Comparison of ENCODE assay signal across 22 cellular contexts in the genomic region with DNA sequence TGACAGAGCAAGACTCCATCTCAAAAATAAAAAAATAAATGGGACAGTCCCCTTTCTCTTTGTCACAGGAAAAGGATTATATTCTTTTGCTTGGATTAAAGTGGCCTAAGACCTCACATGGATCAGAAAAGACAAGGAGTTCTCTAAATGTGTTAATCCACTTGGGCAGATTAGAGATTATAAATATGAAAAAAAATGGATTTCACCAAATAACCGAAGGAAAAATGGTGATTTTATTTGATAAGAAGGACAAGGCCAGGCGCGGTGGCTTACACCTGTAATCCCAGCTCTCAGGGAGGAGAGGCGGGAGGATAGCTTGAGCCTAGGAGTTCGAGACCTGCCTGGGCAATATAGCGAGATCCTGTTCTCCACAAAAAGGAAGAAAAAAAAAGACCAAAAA. TPM values are rescaled to one million over a fixed set of nuclear protein-coding genes. Genes with fewer than 3 reads are reported as not detected.
DNase-seq lines count a peak whose midpoint lies in the region; ATAC-seq and TF ChIP-seq lines count a peak whose summit lies in the region.
"Had no signal": no experiment of that assay in that cellular context is flagged by ENCODE, and none has a peak within 500 bp of the region (broad histone marks: within the 10 kb centered on the region; RNA-seq: fewer than 3 reads in every experiment).

No MANE protein-coding gene starts in this region.

- peaks cover 0 to 82% (median under 1%) of the 10 kb centered on the region in 3 donors for H3K36me3 ChIP-seq in Peyer's patch
- H3K36me3 ChIP-seq in stomach, result peaks cover 38 to 100% (median 95%) of the 10 kb centered on the region in 4 donors
- H3K36me3 ChIP-seq: prostate gland had no signal

- H3K4me3 ChIP-seq in Peyer's patch, result no peak overlapping the region
- H3K4me3 ChIP-seq in stomach, result no peak overlapping the region
- H3K4me3 ChIP-seq: body of pancreas, GM12878, lung, prostate gland, transverse colon had no signal

- no peak for TF ChIP-seq EP300 in stomach (IDR thresholded peaks at IDR 0.05)

- peaks cover 71% of the 10 kb centered on the region for H3K4me1 Mint-ChIP-seq in activated naive CD4-positive, alpha-beta T cell treated with anti-CD3 and anti-CD28 coated beads, Interleukin-2, amount 50 U/mL, for 24 hours
- peaks cover 48% of the 10 kb centered on the region for H3K4me1 Mint-ChIP-seq in central memory CD8-positive, alpha-beta T cell

- no peaks in the 10 kb centered on the region for H3K9me3 Mint-ChIP-seq in activated naive CD4-positive, alpha-beta T cell treated with anti-CD3 and anti-CD28 coated beads, Interleukin-2, amount 50 U/mL, for 24 hours
- no peaks in the 10 kb centered on the region for H3K9me3 Mint-ChIP-seq in central memory CD8-positive, alpha-beta T cell
- H3K9me3 Mint-ChIP-seq: activated naive CD8-positive, alpha-beta T cell treated with anti-CD3 and anti-CD28 coated beads, Interleukin-2, amount 10 ng/mL, durations not matched to agents 7 days and 5 days had no signal

- ATAC-seq in central memory CD8-positive, alpha-beta T cell (replicated peaks; ENCODE audit: extremely low read depth, poor library complexity, severe bottlenecking), result no peak
- no peak for ATAC-seq in GM19467 (IDR thresholded peaks at IDR 0.05; ENCODE audit: unreplicated experiment)
- ATAC-seq: body of pancreas, GM12878 had no signal

- no peak for DNase-seq in activated naive CD4-positive, alpha-beta T cell (lab: John Stamatoyannopoulos, UW)
- DNase-seq in Peyer's patch, result peak in 1 of 3 donors; percentile 25
- DNase-seq in central memory CD8-positive, alpha-beta T cell (ENCODE audit: low spot score in 2 of 2), result no peak
- no peak for DNase-seq in stomach
- no peak for DNase-seq in cortex of kidney (lab: John Stamatoyannopoulos, UW)
- no peak for DNase-seq in NCI-H1694 treated with DMSO at 0.1 percent for 48 hours (lab: John Stamatoyannopoulos, UW)
- DNase-seq: activated naive CD8-positive, alpha-beta T cell treated with anti-CD3 and anti-CD28 coated beads, Interleukin-2, amount 10 ng/mL, durations not matched to agents 7 days and 5 days; body of pancreas; DND-41; MM.1S; NCI-H1436 treated with DMSO at 0.1 percent for 48 hours; NCI-H2171; NCI-H524; stimulated activated naive CD4-positive, alpha-beta T cell treated with Interleukin-2 at 50 U/mL for 16 hours; transverse colon had no signal

- intact Hi-C loops in stomach (cut with DNase I; ENCODE audit: low total_unique reads), result no loop called here

- H3K36me3 Mint-ChIP-seq in activated naive CD4-positive, alpha-beta T cell treated with anti-CD3 and anti-CD28 coated beads, Interleukin-2, amount 50 U/mL, for 24 hours, result peaks cover 24% of the 10 kb centered on the region
- H3K36me3 Mint-ChIP-seq in central memory CD8-positive, alpha-beta T cell (ENCODE audit: insufficient read depth), result peaks cover 87% of the 10 kb centered on the region

- peaks cover 0 to 23% (median 0%) of the 10 kb centered on the region in 4 donors for H3K4me1 ChIP-seq in Peyer's patch
- peaks cover 5 to 47% (median 16%) of the 10 kb centered on the region in 4 donors for H3K4me1 ChIP-seq in stomach
- H3K4me1 ChIP-seq: prostate gland had no signal

- H3K27ac ChIP-seq in Peyer's patch (peak overlapping the region in 3 of 4 donors; percentile 29 to 70 (median 64)), stomach (peak overlapping the region in 3 of 5 donors; percentile 2 to 32 (median 15))
- H3K27ac ChIP-seq: neutrophil, prostate gland had no signal

- H3K27ac Mint-ChIP-seq in activated naive CD4-positive, alpha-beta T cell treated with anti-CD3 and anti-CD28 coated beads, Interleukin-2, amount 50 U/mL, for 24 hours, result peak overlapping the region; percentile 94
- peak overlapping the region; percentile 88 for H3K27ac Mint-ChIP-seq in central memory CD8-positive, alpha-beta T cell (ENCODE audit: low read depth)

- H3K9me3 ChIP-seq in Peyer's patch (no peaks in the 10 kb centered on the region), stomach (no peaks in the 10 kb centered on the region)
- H3K9me3 ChIP-seq: body of pancreas, neutrophil, prostate gland, transverse colon had no signal

- no peak for TF ChIP-seq POLR2A in Peyer's patch (IDR thresholded peaks at IDR 0.05)
- TF ChIP-seq POLR2A in stomach (IDR thresholded peaks at IDR 0.05), result no peak

- WGBS in stomach, 5 donors, result 92 to 99% (median 96%) methylated on average over 6 of the region's 6 CpGs

- no peaks in the 10 kb centered on the region for H3K27me3 Mint-ChIP-seq in activated naive CD4-positive, alpha-beta T cell treated with anti-CD3 and anti-CD28 coated beads, Interleukin-2, amount 50 U/mL, for 24 hours
- H3K27me3 Mint-ChIP-seq in central memory CD8-positive, alpha-beta T cell, result no peaks in the 10 kb centered on the region
- H3K27me3 Mint-ChIP-seq: activated naive CD8-positive, alpha-beta T cell treated with anti-CD3 and anti-CD28 coated beads, Interleukin-2, amount 10 ng/mL, durations not matched to agents 7 days and 5 days had no signal

- H3K4me3 Mint-ChIP-seq in activated naive CD4-positive, alpha-beta T cell treated with anti-CD3 and anti-CD28 coated beads, Interleukin-2, amount 50 U/mL, for 24 hours, result peak overlapping the region; percentile 33
- peak overlapping the region; percentile 73 for H3K4me3 Mint-ChIP-seq in central memory CD8-positive, alpha-beta T cell

- no peaks in the 10 kb centered on the region for H3K27me3 ChIP-seq in Peyer's patch
- H3K27me3 ChIP-seq in stomach, result no peaks in the 10 kb centered on the region
- H3K27me3 ChIP-seq: body of pancreas, neutrophil, transverse colon had no signal

- TF ChIP-seq CTCF in Peyer's patch (IDR thresholded peaks at IDR 0.05), result no peak
- no peak for TF ChIP-seq CTCF in stomach (IDR thresholded peaks at IDR 0.05)

RNA-seq across cellular contexts. Expression of a gene that starts 21.8 kb away (rescaled TPM):
- total RNA-seq in Peyer's patch (100 to 1,000 TPM in 1 of 4 donors, 10 to 100 TPM in 3; 26.4 to 195 (median 77.5) TPM), stomach (100 to 1,000 TPM in 3 of 5 donors, 10 to 100 TPM in 2; 84.9 to 151 (median 111) TPM)
- polyA plus RNA-seq in stomach, result 10 to 100 TPM; 38.7 to 64.4 (median 57.6) TPM

RNA-seq across cellular contexts. Expression of a gene that starts 53.8 kb away (rescaled TPM):
- total RNA-seq in Peyer's patch (100 to 1,000 TPM in 2 of 4 donors, 10 to 100 TPM in 2; 22.3 to 114 (median 70.1) TPM), stomach (10 to 100 TPM in 1 of 5 donors, 1 to 10 TPM in 2, not detected in 2; 1.5 to 15.1 (median 4.8) TPM)
- under 1 TPM; 0.13 to 0.62 (median 0.46) TPM for polyA plus RNA-seq in stomach
- total RNA-seq: activated naive CD8-positive, alpha-beta T cell treated with anti-CD3 and anti-CD28 coated beads, Interleukin-2, amount 10 ng/mL, durations not matched to agents 7 days and 5 days; body of pancreas; SK-MEL-5 had no signal
